In the genomic region with DNA sequence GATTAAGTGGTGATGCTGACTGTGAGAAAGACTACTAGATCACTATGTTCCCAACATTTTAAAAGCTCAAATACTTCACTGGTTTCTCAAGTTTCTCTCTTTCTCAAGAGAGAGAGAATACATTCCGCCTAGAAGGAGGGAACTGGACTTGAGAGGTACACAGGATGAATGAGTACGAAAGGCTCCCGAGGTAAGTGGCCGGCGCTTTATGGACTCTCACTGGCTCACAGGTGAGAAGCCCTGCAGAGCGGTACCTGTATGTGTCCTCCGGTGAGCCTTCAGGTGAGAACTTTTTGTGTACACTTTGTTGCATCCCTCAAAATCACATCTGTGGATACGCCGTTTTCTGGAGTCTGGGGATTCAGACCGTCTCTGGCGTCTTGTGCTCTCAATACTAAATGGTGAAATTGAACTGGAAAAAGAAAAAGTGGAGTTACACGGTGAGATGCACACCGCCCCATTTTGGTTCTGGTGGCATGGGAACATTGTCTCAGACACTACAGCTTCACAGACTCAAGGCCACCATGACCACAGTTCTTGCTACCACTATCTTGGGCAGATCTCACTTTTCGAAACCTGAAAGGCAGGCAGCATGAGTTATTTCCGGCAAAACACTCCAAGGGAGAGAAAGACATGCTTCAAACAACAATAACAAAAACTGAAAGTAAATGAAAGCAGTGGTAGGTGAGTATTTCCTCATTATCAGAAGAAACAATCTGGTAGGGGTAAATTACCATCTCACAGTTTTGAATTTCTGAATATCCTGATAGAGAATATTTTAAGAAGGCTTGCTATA, we compare ENCODE assay signal across 8 cellular contexts.
A peak's percentile ranks its signal among the peaks of the same experiment; 100 is the strongest.
DNase-seq lines count a peak whose midpoint lies in the region; ATAC-seq and TF ChIP-seq lines count a peak whose summit lies in the region.

No MANE protein-coding gene starts in this region.

- no peaks in the 10 kb centered on the region for H3K27me3 ChIP-seq in MM.1S (replicated peaks; ENCODE audit: insufficient read depth, low read length)
- no peaks in the 10 kb centered on the region for H3K27me3 ChIP-seq in mammary epithelial cell (ENCODE audit: insufficient read depth, low read length)
- H3K27me3 ChIP-seq in testis: no peaks in the 10 kb centered on the region

- dilution Hi-C loops in mammary epithelial cell (cut with HindIII; ENCODE audit: low sequenced_read_pairs): no loop called here

- CTCF ChIA-PET in mammary epithelial cell (lab: Charles Lee; ENCODE audit: low non-redundant PET): no interaction called here

- H3K27me3 Mint-ChIP-seq in endothelial cell (ENCODE audit: unreplicated experiment): no peaks in the 10 kb centered on the region

- ATAC-seq in GM21515 (IDR thresholded peaks at IDR 0.05; ENCODE audit: unreplicated experiment): peak; percentile 87

- no peak for TF ChIP-seq CTCF in MM.1S (IDR thresholded peaks at IDR 0.05; ENCODE audit: low read length)
- no peak for TF ChIP-seq CTCF in mammary epithelial cell (conservative IDR thresholded peaks at IDR 0.05 in 1 of 2, IDR thresholded peaks at IDR 0.05 in 1 of 2; ENCODE audit: extremely low read depth in 1 of 2, insufficient read depth in 1 of 2, low read depth in 1 of 2, low read length in 2 of 2)
- TF ChIP-seq CTCF in endothelial cell (IDR thresholded peaks at IDR 0.05; ENCODE audit: unreplicated experiment): no peak
- no peak for TF ChIP-seq CTCF in testis (IDR thresholded peaks at IDR 0.05)

- H2AFZ ChIP-seq in MM.1S (ENCODE audit: low read length): no peak overlapping the region
- no peak overlapping the region for H2AFZ ChIP-seq in mammary epithelial cell (ENCODE audit: low read depth, low read length)

- TF ChIP-seq POLR2A in testis (IDR thresholded peaks at IDR 0.05): no peak

- H3K4me1 ChIP-seq in MM.1S (ENCODE audit: low read length) (peaks cover 18% of the 10 kb centered on the region), mammary epithelial cell (ENCODE audit: insufficient read depth, low read length) (peaks cover 9% of the 10 kb centered on the region), testis (no peaks in the 10 kb centered on the region)

- H3K4me1 Mint-ChIP-seq in endothelial cell (ENCODE audit: unreplicated experiment): no peaks in the 10 kb centered on the region

- H3K9me3 ChIP-seq in MM.1S (replicated peaks; ENCODE audit: insufficient read depth, low read length) (no peaks in the 10 kb centered on the region), mammary epithelial cell (replicated peaks; ENCODE audit: insufficient read depth, low read length) (no peaks in the 10 kb centered on the region), testis (no peaks in the 10 kb centered on the region)

- H3K4me2 ChIP-seq in MM.1S (ENCODE audit: low read depth, low read length) (peak overlapping the region; percentile 58; the same call in 1 of the 2 replicates), mammary epithelial cell (ENCODE audit: insufficient read depth, low read depth, low read length) (no peak overlapping the region)

- no peak overlapping the region for H3K4me3 ChIP-seq in MM.1S (ENCODE audit: low read length)
- no peak overlapping the region for H3K4me3 ChIP-seq in mammary epithelial cell (replicated peaks in 1 of 3; ENCODE audit: insufficient read depth in 1 of 3, low read depth in 2 of 3, low read length in 3 of 3)
- H3K4me3 ChIP-seq in testis: no peak overlapping the region

- no peaks in the 10 kb centered on the region for H3K9me2 ChIP-seq in MM.1S (replicated peaks; ENCODE audit: insufficient read depth, low read length)

- in situ Hi-C loops in mammary epithelial cell (cut with MboI; ENCODE audit: low sequenced_read_pairs in 2 of 2): loop anchor here (25.0 kb wide), 4 partner anchors 303 to 653 kb away; partner anchors contain the start of gene KLF5 (in 1 of the 2)

- H3K79me2 ChIP-seq in MM.1S (ENCODE audit: low read length) (no peaks in the 10 kb centered on the region), mammary epithelial cell (ENCODE audit: insufficient read depth, low read length) (no peaks in the 10 kb centered on the region)

- H3K36me3 Mint-ChIP-seq in endothelial cell (ENCODE audit: low read depth, unreplicated experiment): peaks cover 5% of the 10 kb centered on the region

- WGBS in mammary epithelial cell (ENCODE audit: low coverage, missing lambda C conversion rate): 96% methylated on average over 15 of the region's 15 CpGs
- 94 to 95% methylated on average over 15 of the region's 15 CpGs for WGBS in testis, 2 donors

- peaks cover 15% of the 10 kb centered on the region; the same call in 1 of the 2 replicates for H3F3A ChIP-seq in MM.1S (ENCODE audit: insufficient read depth, low read length)

- DNase-seq in MM.1S: peak; percentile 84
- DNase-seq in mammary epithelial cell: peak; percentile 12
- peak; percentile 18 to 74 (median 64) for DNase-seq in stimulated activated naive CD4-positive, alpha-beta T cell (lab: John Stamatoyannopoulos, UW)
- DNase-seq in NCI-H446 treated with DMSO at 0.1 percent for 48 hours (lab: John Stamatoyannopoulos, UW): no peak
- no peak for DNase-seq in endothelial cell (ENCODE audit: low spot score)
- no peak for DNase-seq in H4 (ENCODE audit: low spot score)
- DNase-seq in testis: no peak

- H4K20me1 ChIP-seq in MM.1S (ENCODE audit: insufficient read depth, low read length): no peaks in the 10 kb centered on the region
- no peaks in the 10 kb centered on the region for H4K20me1 ChIP-seq in mammary epithelial cell (ENCODE audit: insufficient read depth, low read length)

- no peak overlapping the region for H3K27ac Mint-ChIP-seq in endothelial cell (ENCODE audit: unreplicated experiment)

- peak overlapping the region; percentile 65 for H3K27ac ChIP-seq in MM.1S (ENCODE audit: low read length)
- H3K27ac ChIP-seq in mammary epithelial cell (ENCODE audit: insufficient read depth, low read depth, low read length): peak overlapping the region; percentile 28
- H3K27ac ChIP-seq in testis: no peak overlapping the region

- no peak overlapping the region for H3K4me3 Mint-ChIP-seq in endothelial cell (ENCODE audit: unreplicated experiment)

- intact Hi-C loops in mammary epithelial cell (cut with micrococcal nuclease): no loop called here
- intact Hi-C loops in testis (cut with DNase I; ENCODE audit: low total_unique reads): no loop called here

- no peaks in the 10 kb centered on the region for H3K36me3 ChIP-seq in MM.1S (replicated peaks; ENCODE audit: insufficient read depth, low read length)
- H3K36me3 ChIP-seq in mammary epithelial cell (ENCODE audit: insufficient read depth, low read length): peaks cover 4% of the 10 kb centered on the region
- no peaks in the 10 kb centered on the region for H3K36me3 ChIP-seq in testis (ENCODE audit: low read depth, missing control alignments)

- no TSS peak for BruUV-seq in mammary epithelial cell (replicated peaks; lab: Mats Ljungman, UMichigan)

- H3K9me3 Mint-ChIP-seq in endothelial cell (ENCODE audit: unreplicated experiment): no peaks in the 10 kb centered on the region

- H3K9ac ChIP-seq in MM.1S (ENCODE audit: low read length): no peak overlapping the region
- no peak overlapping the region for H3K9ac ChIP-seq in mammary epithelial cell (ENCODE audit: insufficient read depth, low read length)

Comparison
In these comparisons a context has a peak if more than half of its experiments do, and no peak if none do; other contexts are left out.
1. DNase-seq: peak in MM.1S (single experiment), mammary epithelial cell (single experiment) and stimulated activated naive CD4-positive, alpha-beta T cell (6 of 6); none in NCI-H446 treated with DMSO at 0.1 percent for 48 hours (single experiment), endothelial cell (single experiment), H4 (single experiment) and testis (single experiment).
2. H3K27ac ChIP-seq: peak in MM.1S (single experiment) and mammary epithelial cell (single experiment); none in testis (0 of 2).